Comparison of ENCODE assay signal across 1 cellular context in the genomic region with DNA sequence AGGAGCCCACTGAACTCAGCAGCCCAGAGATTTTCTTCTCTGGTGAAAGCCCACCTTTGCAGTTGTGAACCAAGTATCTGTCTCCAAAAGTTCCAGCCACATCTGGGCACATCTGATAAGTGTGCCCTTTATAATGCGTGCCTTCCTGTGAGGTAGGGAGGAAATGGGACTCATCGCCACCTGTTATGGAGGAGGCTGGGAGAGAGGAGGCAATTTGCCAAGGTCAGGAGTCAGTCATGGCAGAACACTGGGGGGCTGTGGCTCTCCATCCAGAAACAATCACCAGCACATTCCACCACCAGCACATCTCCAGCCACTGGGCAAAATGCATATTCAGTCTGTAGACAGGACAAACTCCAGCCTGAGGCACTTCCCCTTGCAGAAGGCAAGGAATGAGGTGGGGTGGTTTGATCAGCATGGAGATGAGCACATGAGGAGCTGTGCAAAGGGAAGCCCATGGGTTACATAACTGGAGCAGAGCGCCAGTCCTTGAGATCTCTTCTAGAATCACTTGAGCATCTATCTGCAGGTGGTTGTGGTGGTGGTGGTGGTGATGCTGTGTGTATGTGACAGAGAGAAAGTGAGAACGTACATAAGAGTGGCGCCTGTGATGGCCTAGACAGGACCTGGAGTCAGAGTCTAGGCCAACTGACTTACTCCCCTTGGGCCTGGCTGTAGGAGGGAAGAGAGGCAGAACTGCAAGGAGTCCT.
TF ChIP-seq lines count a peak whose summit lies in the region.

No MANE protein-coding gene starts in this region.

TF ChIP-seq in H1, 55 proteins besides CTCF, POLR2A, EP300 and RAD21:
- 0 out of 2 replicates have a peak, but pooled peaks have one; percentile 17 for TF ChIP-seq POLR2AphosphoS5 (IDR thresholded peaks at IDR 0.05; ENCODE audit: low read depth, low read length)
- TF ChIP-seq CREB1 (IDR thresholded peaks at IDR 0.05): no peak
